8 cellular contexts compared by ENCODE assay signal in the genomic region with DNA sequence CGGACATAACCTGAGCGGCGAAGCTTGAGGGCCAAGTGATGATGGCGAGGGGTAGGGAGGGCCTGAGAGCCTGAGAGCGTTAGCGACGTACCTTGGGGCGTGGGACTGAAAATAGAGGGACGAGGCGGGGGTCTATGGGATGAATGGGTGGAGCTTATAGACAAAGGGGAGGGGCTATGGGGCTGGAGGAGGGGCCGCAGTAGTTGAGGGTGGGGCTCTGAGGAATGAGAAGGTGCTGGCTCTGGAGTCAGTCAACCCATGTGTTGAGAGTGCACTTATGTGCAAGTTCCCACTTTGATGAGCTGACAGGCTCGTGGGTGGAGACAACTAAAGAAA. TPM values are rescaled to one million over a fixed set of nuclear protein-coding genes. Genes with fewer than 3 reads are reported as not detected.
DNase-seq lines count a peak whose midpoint lies in the region; ATAC-seq and TF ChIP-seq lines count a peak whose summit lies in the region.

No MANE protein-coding gene starts in this region.

- H3K4me1 Mint-ChIP-seq in T-helper 1 cell treated with Interleukin-12 subunit alpha and Interleukin-12 subunit beta and Interleukin-4 antibody, amounts not matched to agents 30 μg/mL and 1 μg/mL, for 36 hours (ENCODE audit: low read depth), result peaks cover 19% of the 10 kb centered on the region

- H3K9me3 ChIP-seq in mammary epithelial cell (replicated peaks; ENCODE audit: insufficient read depth, low read length), result no peaks in the 10 kb centered on the region

- peak overlapping the region; percentile 65 for H3K4me2 ChIP-seq in mammary epithelial cell (ENCODE audit: insufficient read depth, low read depth, low read length)

- intact Hi-C loops in mammary epithelial cell (cut with micrococcal nuclease), result loop anchor here (1.0 kb wide), 1 partner anchor 51 kb away; no protein-coding TSS in a partner anchor
- intact Hi-C loops in left colon (cut with DNase I, micrococcal nuclease), result no loop called here

- 37% methylated on average over 8 of the region's 12 CpGs for WGBS in mammary epithelial cell (ENCODE audit: low coverage, missing lambda C conversion rate)

- H3K27ac ChIP-seq in mammary epithelial cell (ENCODE audit: insufficient read depth, low read depth, low read length), result peak overlapping the region; percentile 52

- CTCF ChIA-PET in mammary epithelial cell (lab: Charles Lee; ENCODE audit: low non-redundant PET), result no interaction called here

- DNase-seq in Ammon's horn (ENCODE audit: low spot score) (peak; percentile 34), mammary epithelial cell (peak; percentile 62), left colon (peak in 1 of 2 donors; percentile 53), H4 (ENCODE audit: low spot score) (no peak)
- DNase-seq in stimulated activated CD4-positive, alpha-beta T cell treated with anti-CD3 and anti-CD28 coated beads, Interleukin-4, amount 100 ng/mL, for 1 hour, result peak; percentile 43

- no peaks in the 10 kb centered on the region for H4K20me1 ChIP-seq in mammary epithelial cell (ENCODE audit: insufficient read depth, low read length)

- dilution Hi-C loops in mammary epithelial cell (cut with HindIII; ENCODE audit: low sequenced_read_pairs), result no loop called here

- no peaks in the 10 kb centered on the region for H3K27me3 Mint-ChIP-seq in T-helper 1 cell treated with Interleukin-12 subunit alpha and Interleukin-12 subunit beta and Interleukin-4 antibody, amounts not matched to agents 30 μg/mL and 1 μg/mL, for 36 hours (ENCODE audit: low read depth)

- peaks cover 20% of the 10 kb centered on the region for H3K79me2 ChIP-seq in mammary epithelial cell (ENCODE audit: insufficient read depth, low read length)

- peak overlapping the region; percentile 96 for H3K4me3 Mint-ChIP-seq in T-helper 1 cell treated with Interleukin-12 subunit alpha and Interleukin-12 subunit beta and Interleukin-4 antibody, amounts not matched to agents 30 μg/mL and 1 μg/mL, for 36 hours

- H3K9ac ChIP-seq in mammary epithelial cell (ENCODE audit: insufficient read depth, low read length), result peak overlapping the region; percentile 53

- in situ Hi-C loops in mammary epithelial cell (cut with MboI; ENCODE audit: low sequenced_read_pairs in 2 of 2), result no loop called here

- peaks cover 6% of the 10 kb centered on the region for H3K4me1 ChIP-seq in mammary epithelial cell (ENCODE audit: insufficient read depth, low read length)

- H3K27me3 ChIP-seq in mammary epithelial cell (ENCODE audit: insufficient read depth, low read length), result no peaks in the 10 kb centered on the region

- H3K9me3 Mint-ChIP-seq in T-helper 1 cell treated with Interleukin-12 subunit alpha and Interleukin-12 subunit beta and Interleukin-4 antibody, amounts not matched to agents 30 μg/mL and 1 μg/mL, for 36 hours, result no peaks in the 10 kb centered on the region

- H3K4me3 ChIP-seq in mammary epithelial cell (replicated peaks in 1 of 3; ENCODE audit: insufficient read depth in 1 of 3, low read depth in 2 of 3, low read length in 3 of 3), result peak overlapping the region; percentile 54 to 59 (median 59)

- ATAC-seq in GM18909 (IDR thresholded peaks at IDR 0.05; ENCODE audit: poor library complexity, unreplicated experiment), result peak; percentile 32
- ATAC-seq in HG03432 (IDR thresholded peaks at IDR 0.05; ENCODE audit: unreplicated experiment), result peak; percentile 40
- peak; percentile 58 for ATAC-seq in left colon

- no TSS peak for BruUV-seq in mammary epithelial cell (replicated peaks; lab: Mats Ljungman, UMichigan)

- TF ChIP-seq CTCF in mammary epithelial cell (conservative IDR thresholded peaks at IDR 0.05 in 1 of 2, IDR thresholded peaks at IDR 0.05 in 1 of 2; ENCODE audit: extremely low read depth in 1 of 2, insufficient read depth in 1 of 2, low read depth in 1 of 2, low read length in 2 of 2), result no peak

- peak overlapping the region; percentile 78 for H2AFZ ChIP-seq in mammary epithelial cell (ENCODE audit: low read depth, low read length)

- H3K36me3 Mint-ChIP-seq in T-helper 1 cell treated with Interleukin-12 subunit alpha and Interleukin-12 subunit beta and Interleukin-4 antibody, amounts not matched to agents 30 μg/mL and 1 μg/mL, for 36 hours (ENCODE audit: low read depth), result peaks cover 11% of the 10 kb centered on the region

- H3K36me3 ChIP-seq in mammary epithelial cell (ENCODE audit: insufficient read depth, low read length), result peaks cover 2% of the 10 kb centered on the region

- H3K27ac Mint-ChIP-seq in T-helper 1 cell treated with Interleukin-12 subunit alpha and Interleukin-12 subunit beta and Interleukin-4 antibody, amounts not matched to agents 30 μg/mL and 1 μg/mL, for 36 hours, result peak overlapping the region; percentile 99

RNA-seq across cellular contexts. Expression of a gene that starts 0.5 kb away (rescaled TPM):
- total RNA-seq in mammary epithelial cell (10 to 100 TPM; 14.7 to 16.7 TPM), left colon (10 to 100 TPM; 11.6 to 15.7 TPM)
- 13.1 TPM for polyA plus RNA-seq in mammary epithelial cell
- polyA minus RNA-seq in mammary epithelial cell, result 35.2 TPM
- 2.6 and 3.2 TPM in 2 replicates for total RNA-seq in H4 (2014; rRNA removed; shearing (Covaris generic))

RNA-seq across cellular contexts. Expression of a gene that starts 18.4 kb away (rescaled TPM):
- total RNA-seq in mammary epithelial cell, result 100 to 1,000 TPM in 1 of 2 donors, 10 to 100 TPM in 1; 86.4 to 292 TPM
- polyA plus RNA-seq in mammary epithelial cell, result 538 TPM
- 972 TPM for polyA minus RNA-seq in mammary epithelial cell
- total RNA-seq in left colon, result 100 to 1,000 TPM; 152 to 207 TPM
- total RNA-seq in H4 (2014; rRNA removed; shearing (Covaris generic)), result 129 and 133 TPM in 2 replicates

RNA-seq across cellular contexts. Expression of a gene that starts 31.2 kb away (rescaled TPM):
- 100 to 1,000 TPM in 1 of 2 donors, 10 to 100 TPM in 1; 36.2 to 113 TPM for total RNA-seq in mammary epithelial cell
- polyA plus RNA-seq in mammary epithelial cell, result 86.4 TPM
- 111 TPM for polyA minus RNA-seq in mammary epithelial cell
- 1 to 10 TPM; 4.0 to 5.8 TPM for total RNA-seq in left colon
- 17.0 and 18.3 TPM in 2 replicates for total RNA-seq in H4 (2014; rRNA removed; shearing (Covaris generic))

RNA-seq across cellular contexts. Expression of a gene that starts 34.3 kb away (rescaled TPM):
- 100 to 1,000 TPM; 246 to 289 TPM for total RNA-seq in mammary epithelial cell
- 212 TPM for polyA plus RNA-seq in mammary epithelial cell
- 215 TPM for polyA minus RNA-seq in mammary epithelial cell
- 100 to 1,000 TPM; 156 to 263 TPM for total RNA-seq in left colon
- 154 and 175 TPM in 2 replicates for total RNA-seq in H4 (2014; rRNA removed; shearing (Covaris generic))

RNA-seq across cellular contexts. Expression of a gene that starts 57.3 kb away (rescaled TPM):
- total RNA-seq in mammary epithelial cell, result 10 to 100 TPM; 80.7 to 84.8 TPM
- polyA plus RNA-seq in mammary epithelial cell, result 82.4 TPM
- polyA minus RNA-seq in mammary epithelial cell, result 163 TPM
- 100 to 1,000 TPM; 126 to 141 TPM for total RNA-seq in left colon
- 42.8 and 49.7 TPM in 2 replicates for total RNA-seq in H4 (2014; rRNA removed; shearing (Covaris generic))
